Comparison of ENCODE assay signal across 18 cellular contexts in the genomic region with DNA sequence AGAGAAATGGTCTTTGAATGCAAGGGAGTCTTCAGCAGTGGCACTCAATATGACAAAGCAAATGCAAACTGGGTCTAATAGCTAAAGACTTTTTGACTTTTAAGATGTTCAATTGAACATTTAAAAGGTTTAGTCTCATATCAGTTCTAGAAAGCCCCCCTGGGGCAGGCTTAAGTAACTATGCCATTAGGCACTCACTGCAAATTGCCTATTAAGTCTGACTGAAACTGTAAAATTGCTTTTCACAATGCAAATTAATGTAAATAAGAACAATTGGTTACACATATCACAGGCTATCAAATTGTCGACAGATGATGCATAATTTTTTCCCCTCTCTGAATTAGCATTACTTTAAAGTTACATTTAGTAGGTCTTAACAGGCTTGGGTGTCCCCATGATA.
"Had no signal": no experiment of that assay in that cellular context is flagged by ENCODE, and none has a peak within 500 bp of the region (broad histone marks: within the 10 kb centered on the region; RNA-seq: fewer than 3 reads in every experiment).

No MANE protein-coding gene starts in this region.

- H3K27me3 ChIP-seq: heart right ventricle, pancreas, stomach, transverse colon had no signal

- H3K27ac ChIP-seq: heart right ventricle, pancreas, stomach, thoracic aorta, transverse colon had no signal

- H3K36me3 ChIP-seq: heart right ventricle, pancreas, stomach, thoracic aorta, transverse colon had no signal

- H3K4me3 Mint-ChIP-seq: natural killer cell had no signal

- H3K27ac Mint-ChIP-seq: natural killer cell, progenitor cell of endocrine pancreas had no signal

- DNase-seq: effector memory CD4-positive, alpha-beta T cell; heart right ventricle; hypothalamus; kidney glomerular epithelial cell; mammary epithelial cell; natural killer cell; occipital lobe; pancreas; right cardiac atrium; small intestine; stimulated activated CD4-positive, alpha-beta T cell treated with anti-CD3 and anti-CD28 coated beads, Interleukin-12 subunit alpha, Interleukin-12 subunit beta, amount 100 ng/mL, for 4 hours; stimulated activated naive CD4-positive, alpha-beta T cell; stomach; substantia nigra; transverse colon had no signal

- H3K27me3 Mint-ChIP-seq: progenitor cell of endocrine pancreas had no signal

- H3K9me3 ChIP-seq: pancreas, stomach, thoracic aorta, transverse colon had no signal

- H3K4me1 ChIP-seq: heart right ventricle, pancreas, stomach, transverse colon had no signal

- ATAC-seq: esophagus mucosa, heart right ventricle, natural killer cell, pancreas, right cardiac atrium had no signal

- H3K36me3 Mint-ChIP-seq: natural killer cell had no signal

- H3K4me1 Mint-ChIP-seq: natural killer cell had no signal

- H3K4me3 ChIP-seq: heart right ventricle, pancreas, stomach, thoracic aorta, transverse colon had no signal
